Comparison of ENCODE assay signal across 9 cellular contexts in genomic region chr7:100476108-100476780, GRCh38. TPM values are rescaled to one million over a fixed set of nuclear protein-coding genes. Genes with fewer than 3 reads are reported as not detected.
DNase-seq lines count a peak whose midpoint lies in the region; ATAC-seq and TF ChIP-seq lines count a peak whose summit lies in the region.
"Had no signal": no experiment of that assay in that cellular context is flagged by ENCODE, and none has a peak within 500 bp of the region (broad histone marks: within the 10 kb centered on the region; RNA-seq: fewer than 3 reads in every experiment).

No MANE protein-coding gene starts in this region.

- no peaks in the 10 kb centered on the region for H3F3A ChIP-seq in OCI-LY1 (ENCODE audit: insufficient read depth, low read length)

- H3K4me3 ChIP-seq in CD4-positive, alpha-beta memory T cell (ENCODE audit: low read length in 2 of 2), result peak overlapping the region; percentile 81 to 95
- H3K4me3 ChIP-seq in OCI-LY1 (ENCODE audit: low read depth, low read length, poor library complexity, severe bottlenecking) (peak overlapping the region; percentile 71), neutrophil (ENCODE audit: low read depth in 1 of 2, low read length in 1 of 2) (peak overlapping the region; percentile 86 to 97)

- peaks cover 10 to 45% of the 10 kb centered on the region in 2 donors for H3K36me3 Mint-ChIP-seq in CD4-positive, alpha-beta memory T cell
- H3K36me3 Mint-ChIP-seq in effector memory CD8-positive, alpha-beta T cell (ENCODE audit: insufficient read depth), result peaks cover 67% of the 10 kb centered on the region

- no peaks in the 10 kb centered on the region for H3K79me2 ChIP-seq in OCI-LY1 (ENCODE audit: insufficient read depth, low read length)

- H3K4me1 Mint-ChIP-seq in CD4-positive, alpha-beta memory T cell, result peaks cover 29 to 56% (median 40%) of the 10 kb centered on the region in 4 donors
- peaks cover 41 to 46% of the 10 kb centered on the region in 2 donors for H3K4me1 Mint-ChIP-seq in effector memory CD8-positive, alpha-beta T cell (ENCODE audit: low read depth in 2 of 2)

- peak overlapping the region; percentile 78 for H3K4me2 ChIP-seq in OCI-LY1 (ENCODE audit: low read length)

- intact Hi-C loops in CD4-positive, alpha-beta memory T cell (cut with micrococcal nuclease), result no loop called here

- H3K9me2 ChIP-seq in OCI-LY1 (ENCODE audit: low read depth, low read length), result no peaks in the 10 kb centered on the region

- no peaks in the 10 kb centered on the region for H3K27me3 ChIP-seq in CD4-positive, alpha-beta memory T cell (ENCODE audit: insufficient read depth, low read length)
- H3K27me3 ChIP-seq in OCI-LY1 (ENCODE audit: insufficient read depth, low read length) (no peaks in the 10 kb centered on the region), neutrophil (no peaks in the 10 kb centered on the region)

- H3K27ac ChIP-seq in CD4-positive, alpha-beta memory T cell (ENCODE audit: low read depth, low read length), result peak overlapping the region; percentile 75
- H3K27ac ChIP-seq in OCI-LY1 (ENCODE audit: low read depth, low read length, poor library complexity, severe bottlenecking) (peak overlapping the region; percentile 13), neutrophil (peak overlapping the region; percentile 98)

- H3K27ac Mint-ChIP-seq in CD4-positive, alpha-beta memory T cell, result peak overlapping the region; percentile 75 to 96 (median 90)
- H3K27ac Mint-ChIP-seq in effector memory CD8-positive, alpha-beta T cell, result peak overlapping the region; percentile 81 to 92

- H3K9me3 Mint-ChIP-seq in CD4-positive, alpha-beta memory T cell, result peaks cover 0 to 2% (median 0%) of the 10 kb centered on the region in 8 donors
- no peaks in the 10 kb centered on the region for H3K9me3 Mint-ChIP-seq in effector memory CD8-positive, alpha-beta T cell

- no peaks in the 10 kb centered on the region for H3K9me3 ChIP-seq in CD4-positive, alpha-beta memory T cell (ENCODE audit: control insufficient read depth in 1 of 2, low read length in 2 of 2)
- no peaks in the 10 kb centered on the region for H3K9me3 ChIP-seq in OCI-LY1 (ENCODE audit: low read length)
- no peaks in the 10 kb centered on the region for H3K9me3 ChIP-seq in neutrophil

- peaks cover 56% of the 10 kb centered on the region for H3K4me1 ChIP-seq in CD4-positive, alpha-beta memory T cell (ENCODE audit: insufficient read depth, low read length)
- H3K4me1 ChIP-seq in OCI-LY1 (ENCODE audit: insufficient read depth, low read length, severe bottlenecking) (peaks cover 37% of the 10 kb centered on the region), neutrophil (ENCODE audit: control insufficient read depth in 1 of 2, insufficient read depth in 1 of 2, low read depth in 1 of 2, low read length in 1 of 2) (peaks cover 37 to 43% of the 10 kb centered on the region in 2 experiments)

- no peaks in the 10 kb centered on the region for H3K27me3 Mint-ChIP-seq in CD4-positive, alpha-beta memory T cell
- no peaks in the 10 kb centered on the region for H3K27me3 Mint-ChIP-seq in effector memory CD8-positive, alpha-beta T cell

- no peaks in the 10 kb centered on the region for H4K20me1 ChIP-seq in OCI-LY1 (ENCODE audit: insufficient read depth, low read length)

- H3K36me3 ChIP-seq in CD4-positive, alpha-beta memory T cell (ENCODE audit: insufficient read depth, low read length), result peaks cover 44% of the 10 kb centered on the region
- peaks cover 22% of the 10 kb centered on the region for H3K36me3 ChIP-seq in OCI-LY1 (ENCODE audit: insufficient read depth, low read length)
- H3K36me3 ChIP-seq in neutrophil, result peaks cover 65% of the 10 kb centered on the region

- TF ChIP-seq CTCF in OCI-LY1 (IDR thresholded peaks at IDR 0.05; ENCODE audit: low read length), result no peak
- no peak for TF ChIP-seq CTCF in neutrophil (IDR thresholded peaks at IDR 0.05)

- H3K9ac ChIP-seq in OCI-LY1 (ENCODE audit: low read length), result no peak overlapping the region; the same call in 1 of the 2 replicates

- POLR2A ChIA-PET in CD4-positive, alpha-beta memory T cell (lab: Charles Lee; ENCODE audit: partially characterized antibody), result interaction anchor here (1.1 to 9.2 kb wide), 6 partner anchors 40 to 109 kb away, joined by 3 to 121 read pairs (median 34); partner anchors contain the start of genes FBXO24, LRCH4, MEPCE and ZCWPW1

- no peak overlapping the region for H2AFZ ChIP-seq in OCI-LY1 (ENCODE audit: low read length)

- H3K4me3 Mint-ChIP-seq in CD4-positive, alpha-beta memory T cell, result peak overlapping the region; percentile 81 to 99 (median 94)
- H3K4me3 Mint-ChIP-seq in effector memory CD8-positive, alpha-beta T cell, result peak overlapping the region; percentile 82 to 83

- ATAC-seq in effector memory CD8-positive, alpha-beta T cell (replicated peaks), result no peak
- ATAC-seq in HG02571 (IDR thresholded peaks at IDR 0.05; ENCODE audit: unreplicated experiment) (no peak), GM19463 (IDR thresholded peaks at IDR 0.05; ENCODE audit: unreplicated experiment) (no peak)

- DNase-seq in CD4-positive, alpha-beta memory T cell, result no peak
- no peak for DNase-seq in effector memory CD8-positive, alpha-beta T cell
- DNase-seq in NCI-H187 treated with DMSO at 0.1 percent for 48 hours (lab: John Stamatoyannopoulos, UW) (no peak), islet precursor cell (no peak)

- CTCF ChIA-PET in CD4-positive, alpha-beta memory T cell (lab: Charles Lee; ENCODE audit: partially characterized antibody), result interaction anchor here (0.6 to 7.9 kb wide), 11 partner anchors 7 to 229 kb away, joined by 3 to 76 read pairs (median 4); partner anchors contain the start of genes FBXO24, LRCH4 and POP7

RNA-seq across cellular contexts. Expression of gene TSC22D4, which starts 2.8 kb away (rescaled TPM):
- total RNA-seq in CD4-positive, alpha-beta memory T cell, result 100 to 1,000 TPM; 144 to 154 TPM
- polyA plus RNA-seq in CD4-positive, alpha-beta memory T cell, result 10 to 100 TPM; 30.0 to 34.5 TPM

RNA-seq across cellular contexts. Expression of gene NYAP1, which starts 7.5 kb away (rescaled TPM):
- under 1 TPM; 0.38 to 0.58 TPM for total RNA-seq in CD4-positive, alpha-beta memory T cell
- polyA plus RNA-seq in CD4-positive, alpha-beta memory T cell, result not detected

RNA-seq across cellular contexts. Expression of gene SPACDR, which starts 12.2 kb away (rescaled TPM):
- total RNA-seq in CD4-positive, alpha-beta memory T cell, result 1 to 10 TPM; 4.6 to 5.7 TPM
- under 1 TPM; 0.26 to 0.34 TPM for polyA plus RNA-seq in CD4-positive, alpha-beta memory T cell
- total RNA-seq: LHCN-M2 had no signal

RNA-seq across cellular contexts. Expression of gene PPP1R35, which starts 39.9 kb away (rescaled TPM):
- 10 to 100 TPM; 77.7 to 83.8 TPM for total RNA-seq in CD4-positive, alpha-beta memory T cell
- polyA plus RNA-seq in CD4-positive, alpha-beta memory T cell, result 10 to 100 TPM; 28.6 to 49.7 TPM

RNA-seq across cellular contexts. Expression of gene MEPCE, which starts 46.6 kb away (rescaled TPM):
- total RNA-seq in CD4-positive, alpha-beta memory T cell, result 10 to 100 TPM; 57.3 to 58.8 TPM
- polyA plus RNA-seq in CD4-positive, alpha-beta memory T cell, result 10 to 100 TPM in 1 of 2 donors, 1 to 10 TPM in 1; 7.9 to 11.8 TPM

Comparison
In these comparisons a context has a peak if more than half of its experiments do, and no peak if none do; other contexts are left out.
1. H3K27ac ChIP-seq: peak in every context shown above with its lines; median percentile 98 in neutrophil; 75 in CD4-positive, alpha-beta memory T cell; 13 in OCI-LY1.